21 cellular contexts compared by ENCODE assay signal in the genomic region with DNA sequence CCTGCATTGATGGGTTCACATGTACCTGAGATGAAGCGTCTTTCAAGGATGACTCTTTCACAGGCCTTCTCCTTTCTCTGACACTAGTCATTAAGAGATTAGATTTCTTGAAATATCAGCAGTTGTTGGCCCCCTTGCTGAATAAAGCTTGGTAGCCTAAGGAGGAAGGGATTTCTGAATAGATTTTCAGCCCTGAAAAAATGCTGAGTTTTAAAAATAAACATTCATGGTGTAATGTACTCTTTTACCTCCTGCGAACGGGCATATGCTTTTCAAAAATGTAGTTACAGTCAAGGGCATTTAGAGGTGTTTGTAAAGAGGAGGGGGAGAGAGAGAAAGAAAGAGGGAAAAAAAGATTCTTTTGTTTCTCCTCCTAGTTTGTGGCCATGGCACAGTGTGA.
A peak's percentile ranks its signal among the peaks of the same experiment; 100 is the strongest.
DNase-seq lines count a peak whose midpoint lies in the region; ATAC-seq, FAIRE-seq and TF ChIP-seq lines count a peak whose summit lies in the region.
"Had no signal": no experiment of that assay in that cellular context is flagged by ENCODE, and none has a peak within 500 bp of the region (broad histone marks: within the 10 kb centered on the region; RNA-seq: fewer than 3 reads in every experiment).

No MANE protein-coding gene starts in this region.

- no peak overlapping the region for H2AFZ ChIP-seq in GM23338
- H2AFZ ChIP-seq in K562 (ENCODE audit: low read depth, low read length), result no peak overlapping the region
- H2AFZ ChIP-seq: GM23248 had no signal

- H4K20me1 ChIP-seq in GM23338 (replicated peaks; ENCODE audit: insufficient read depth) (no peaks in the 10 kb centered on the region; the same call in none of the 2 replicates), K562 (replicated peaks; ENCODE audit: control insufficient read depth, insufficient read depth, low read length) (no peaks in the 10 kb centered on the region)

- no peaks in the 10 kb centered on the region for H3K9me3 ChIP-seq in K562 (replicated peaks; ENCODE audit: control insufficient read depth, insufficient read depth, low read depth, low read length)
- no peaks in the 10 kb centered on the region for H3K9me3 ChIP-seq in heart left ventricle
- H3K9me3 ChIP-seq: BE2C, Caco-2 had no signal

- TF ChIP-seq POLR2A in K562 (conservative IDR thresholded peaks at IDR 0.05) (no peak), lower leg skin (IDR thresholded peaks at IDR 0.05) (no peak), heart left ventricle (IDR thresholded peaks at IDR 0.05) (no peak)

- intact Hi-C loops in K562 (cut with micrococcal nuclease), result no loop called here
- intact Hi-C loops in lower leg skin (cut with DNase I; ENCODE audit: low total_unique reads), result no loop called here
- intact Hi-C loops in heart left ventricle (cut with DNase I), result no loop called here

- H3K4me1 Mint-ChIP-seq in GM23338 (peaks cover 14% of the 10 kb centered on the region), mesothelial cell of epicardium (peaks cover 9% of the 10 kb centered on the region)

- FAIRE-seq in K562 (lab: Jason Lieb, UNC), result no peak
- FAIRE-seq: D721Med, G401.6, GM12891, GM19239, H54 had no signal

- H3K27me3 Mint-ChIP-seq in GM23338 (ENCODE audit: insufficient read depth, low read depth, poor library complexity) (peaks cover 10% of the 10 kb centered on the region), mesothelial cell of epicardium (ENCODE audit: low read depth) (no peaks in the 10 kb centered on the region)
- H3K27me3 Mint-ChIP-seq: CD4-positive, alpha-beta T cell had no signal

- no peak overlapping the region for H3K4me2 ChIP-seq in GM23338
- H3K4me2 ChIP-seq in K562 (ENCODE audit: insufficient read depth, low read length), result no peak overlapping the region

- peak overlapping the region; percentile 39; the same call in 1 of the 2 replicates for H3K27ac ChIP-seq in GM23338 (ENCODE audit: low read depth)
- no peak overlapping the region for H3K27ac ChIP-seq in K562 (ENCODE audit: extremely low read depth, low read depth, low read length)
- H3K27ac ChIP-seq in heart left ventricle, result no peak overlapping the region
- H3K27ac ChIP-seq: C4-2B, GM23248 had no signal

- ATAC-seq in GM23338 (no peak), K562 (no peak), HG03432 (IDR thresholded peaks at IDR 0.05; ENCODE audit: unreplicated experiment) (no peak), heart left ventricle (no peak)
- ATAC-seq: HCT116 had no signal

- TF ChIP-seq RAD21 in K562 (CRISPR knock-in tag; conservative IDR thresholded peaks at IDR 0.05 in 1 of 2, IDR thresholded peaks at IDR 0.05 in 1 of 2), result no peak

- in situ Hi-C loops in K562 (cut with MboI), result no loop called here

- CTCF ChIA-PET in K562 (lab: Yijun Ruan, JAX; ENCODE audit: low intra/inter-chr PET ratio), result no interaction called here

- no peak for TF ChIP-seq EP300 in K562 (IDR thresholded peaks at IDR 0.05; ENCODE audit: low read length)

- H3K79me2 ChIP-seq in GM23338 (replicated peaks; ENCODE audit: insufficient read depth), result peaks cover 92% of the 10 kb centered on the region
- no peaks in the 10 kb centered on the region for H3K79me2 ChIP-seq in K562 (ENCODE audit: control insufficient read depth, insufficient read depth, low read length)

- H3K36me3 Mint-ChIP-seq in GM23338 (ENCODE audit: low read depth) (peaks cover 15% of the 10 kb centered on the region), mesothelial cell of epicardium (peaks cover 37% of the 10 kb centered on the region)

- DNase-seq in GM23338 (ENCODE audit: low spot score) (no peak), K562 (ENCODE audit: extremely low read depth in 1 of 4, low spot score in 3 of 4) (no peak), mesothelial cell of epicardium (ENCODE audit: low spot score in 2 of 2, unreplicated experiment in 2 of 2) (no peak), lower leg skin (ENCODE audit: low spot score in 2 of 2) (no peak), C1 segment of cervical spinal cord (lab: John Stamatoyannopoulos, UW) (no peak), heart left ventricle (no peak)
- DNase-seq: 8988T; ACHN; BE2C; Caco-2; CD4-positive, alpha-beta T cell; GM23248; HFFc6 had no signal

- BruUV-seq in K562 (replicated peaks; lab: Mats Ljungman, UMichigan), result no TSS peak

- no peaks in the 10 kb centered on the region for H3K4me1 ChIP-seq in GM23338 (ENCODE audit: insufficient read depth)
- no peaks in the 10 kb centered on the region for H3K4me1 ChIP-seq in K562 (replicated peaks in 1 of 2; ENCODE audit: control insufficient read depth in 2 of 2, insufficient read depth in 2 of 2, low read length in 2 of 2)
- no peaks in the 10 kb centered on the region for H3K4me1 ChIP-seq in heart left ventricle

- H3K9me3 Mint-ChIP-seq in GM23338, result no peaks in the 10 kb centered on the region
- H3K9me3 Mint-ChIP-seq in mesothelial cell of epicardium, result no peaks in the 10 kb centered on the region
- H3K9me3 Mint-ChIP-seq: CD4-positive, alpha-beta T cell; HFFc6 had no signal

- no peak overlapping the region for H3K4me3 Mint-ChIP-seq in GM23338
- H3K4me3 Mint-ChIP-seq in mesothelial cell of epicardium, result no peak overlapping the region
- H3K4me3 Mint-ChIP-seq: CD4-positive, alpha-beta T cell; HFFc6 had no signal

- 2% methylated on average over 3 of the region's 3 CpGs for WGBS in K562 (ENCODE audit: insufficient coverage, low coverage, missing lambda C conversion rate)
- 96% methylated on average over 3 of the region's 3 CpGs for WGBS in lower leg skin, 2 donors
- 94 to 97% (median 95%) methylated on average over 3 of the region's 3 CpGs for WGBS in heart left ventricle, 4 donors

- no peaks in the 10 kb centered on the region for H3F3A ChIP-seq in GM23338 (replicated peaks; ENCODE audit: low read depth)

- H3K27ac Mint-ChIP-seq in GM23338 (peak overlapping the region; percentile 56), mesothelial cell of epicardium (peak overlapping the region; percentile 76)
- H3K27ac Mint-ChIP-seq: CD4-positive, alpha-beta T cell; HFFc6 had no signal

- H3K4me3 ChIP-seq in GM23338, result no peak overlapping the region
- no peak overlapping the region for H3K4me3 ChIP-seq in K562
- H3K4me3 ChIP-seq in lower leg skin (ENCODE audit: low read depth, poor library complexity, severe bottlenecking), result no peak overlapping the region
- no peak overlapping the region for H3K4me3 ChIP-seq in heart left ventricle
- H3K4me3 ChIP-seq: GM23248 had no signal

- no peaks in the 10 kb centered on the region for H3K9me1 ChIP-seq in K562 (ENCODE audit: control insufficient read depth, insufficient read depth, low read length)

- POLR2A ChIA-PET in K562 (lab: Yijun Ruan, JAX), result no interaction called here

- H3K27me3 ChIP-seq in GM23338 (ENCODE audit: insufficient read depth) (no peaks in the 10 kb centered on the region), K562 (ENCODE audit: control insufficient read depth in 2 of 2, insufficient read depth in 2 of 2, low read length in 2 of 2) (peaks cover 12 to 22% of the 10 kb centered on the region in 2 experiments; a peak in 4 of 5 replicates), heart left ventricle (no peaks in the 10 kb centered on the region)
- H3K27me3 ChIP-seq: BE2C had no signal

- no peak overlapping the region for H3K9ac ChIP-seq in K562 (ENCODE audit: insufficient read depth in 1 of 2, low read depth in 2 of 2, low read length in 2 of 2)
- H3K9ac ChIP-seq: GM23248 had no signal

- H3K36me3 ChIP-seq in GM23338 (ENCODE audit: insufficient read depth) (no peaks in the 10 kb centered on the region), K562 (ENCODE audit: control insufficient read depth, insufficient read depth, low read length) (no peaks in the 10 kb centered on the region), heart left ventricle (no peaks in the 10 kb centered on the region)
- H3K36me3 ChIP-seq: BE2C had no signal

- H3K9me2 ChIP-seq in GM23338 (ENCODE audit: insufficient read depth), result no peaks in the 10 kb centered on the region

- TF ChIP-seq CTCF in GM23338 (conservative IDR thresholded peaks at IDR 0.05; ENCODE audit: low read depth in 2 of 2) (no peak), K562 (IDR thresholded peaks at IDR 0.05 in 2 of 3, conservative IDR thresholded peaks at IDR 0.05 in 1 of 3; ENCODE audit: insufficient read depth in 2 of 3, low read depth in 1 of 3, low read length in 3 of 3) (no peak), mesothelial cell of epicardium (IDR thresholded peaks at IDR 0.05; ENCODE audit: unreplicated experiment) (no peak), lower leg skin (IDR thresholded peaks at IDR 0.05) (no peak), heart left ventricle (IDR thresholded peaks at IDR 0.05) (no peak)

TF ChIP-seq in GM23338, 12 proteins besides CTCF, POLR2A, EP300 and RAD21:
- no peak for TF ChIP-seq EZH2 (IDR thresholded peaks at IDR 0.05; ENCODE audit: low read depth, unreplicated experiment)
- TF ChIP-seq NANOG (IDR thresholded peaks at IDR 0.05; ENCODE audit: borderline replicate concordance), result no peak
- no peak for TF ChIP-seq POLR2AphosphoS5 (IDR thresholded peaks at IDR 0.05; ENCODE audit: low read depth)

TF ChIP-seq in K562, 482 proteins besides CTCF, POLR2A, EP300 and RAD21:
- TF ChIP-seq MAFG (tag; conservative IDR thresholded peaks at IDR 0.05) (0 out of 2 replicates have a peak, but pooled peaks have one; percentile 25), NFIC (IDR thresholded peaks at IDR 0.05) (no peak), NCOR1 (IDR thresholded peaks at IDR 0.05) (no peak), U2AF2 (optimal IDR thresholded peaks at IDR 0.05; ENCODE audit: low read depth, low read length) (no peak), ZNF41 (CRISPR knock-in tag; conservative IDR thresholded peaks at IDR 0.05) (no peak), C11orf30 (IDR thresholded peaks at IDR 0.05; ENCODE audit: low read depth) (peak; percentile 50), ZNF316 (IDR thresholded peaks at IDR 0.05) (peak; percentile 59; the same call in 1 of the 2 replicates)
- TF ChIP-seq, protein P1, sequence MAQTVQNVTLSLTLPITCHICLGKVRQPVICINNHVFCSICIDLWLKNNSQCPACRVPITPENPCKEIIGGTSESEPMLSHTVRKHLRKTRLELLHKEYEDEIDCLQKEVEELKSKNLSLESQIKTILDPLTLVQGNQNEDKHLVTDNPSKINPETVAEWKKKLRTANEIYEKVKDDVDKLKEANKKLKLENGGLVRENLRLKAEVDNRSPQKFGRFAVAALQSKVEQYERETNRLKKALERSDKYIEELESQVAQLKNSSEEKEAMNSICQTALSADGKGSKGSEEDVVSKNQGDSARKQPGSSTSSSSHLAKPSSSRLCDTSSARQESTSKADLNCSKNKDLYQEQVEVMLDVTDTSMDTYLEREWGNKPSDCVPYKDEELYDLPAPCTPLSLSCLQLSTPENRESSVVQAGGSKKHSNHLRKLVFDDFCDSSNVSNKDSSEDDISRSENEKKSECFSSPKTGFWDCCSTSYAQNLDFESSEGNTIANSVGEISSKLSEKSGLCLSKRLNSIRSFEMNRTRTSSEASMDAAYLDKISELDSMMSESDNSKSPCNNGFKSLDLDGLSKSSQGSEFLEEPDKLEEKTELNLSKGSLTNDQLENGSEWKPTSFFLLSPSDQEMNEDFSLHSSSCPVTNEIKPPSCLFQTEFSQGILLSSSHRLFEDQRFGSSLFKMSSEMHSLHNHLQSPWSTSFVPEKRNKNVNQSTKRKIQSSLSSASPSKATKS (CRISPR knock-in tag; IDR thresholded peaks at IDR 0.05), result no peak
